Comparison of ENCODE assay signal across 25 cellular contexts in the genomic region with DNA sequence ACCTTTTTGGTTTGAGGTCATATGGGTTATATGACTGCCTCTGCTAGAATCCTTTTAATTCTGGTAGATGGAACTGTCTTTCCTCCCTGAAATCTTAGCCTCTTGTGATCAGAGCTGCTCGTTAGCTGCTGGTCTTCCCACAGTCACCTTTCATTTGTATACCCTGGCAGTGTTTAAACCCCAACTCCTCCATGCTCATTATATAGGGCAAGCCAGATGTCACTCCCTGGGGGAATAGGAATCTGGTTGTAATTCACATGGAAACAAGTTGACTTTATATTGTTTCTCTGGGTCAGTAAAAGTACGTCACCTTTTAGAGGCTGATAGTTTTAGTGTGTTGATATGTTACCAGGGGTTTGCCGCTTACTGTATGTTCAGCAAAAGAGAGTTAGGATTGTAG.
DNase-seq lines count a peak whose midpoint lies in the region; ATAC-seq and TF ChIP-seq lines count a peak whose summit lies in the region.
"Had no signal": no experiment of that assay in that cellular context is flagged by ENCODE, and none has a peak within 500 bp of the region (broad histone marks: within the 10 kb centered on the region; RNA-seq: fewer than 3 reads in every experiment).

No MANE protein-coding gene starts in this region.

- WGBS in psoas muscle, 3 donors, result 47 to 55% (median 52%) methylated on average over 3 of the region's 3 CpGs

- H3K36me3 ChIP-seq in breast epithelium (no peaks in the 10 kb centered on the region), psoas muscle (ENCODE audit: insufficient read depth in 1 of 2, low read depth in 1 of 2) (no peaks in the 10 kb centered on the region)
- H3K36me3 ChIP-seq: MG63 had no signal

- ATAC-seq in HG03457 (IDR thresholded peaks at IDR 0.05; ENCODE audit: unreplicated experiment) (no peak), psoas muscle (no peak)
- ATAC-seq: mucosa of descending colon, sciatic nerve had no signal

- in situ Hi-C loops in G401 (cut with HindIII; ENCODE audit: low sequenced_read_pairs), result no loop called here

- intact Hi-C loops in breast epithelium (cut with DNase I; ENCODE audit: low total_unique reads), result no loop called here
- intact Hi-C loops in MCF 10A (cut with micrococcal nuclease), result no loop called here
- intact Hi-C loops in psoas muscle (cut with DNase I), result no loop called here

- TF ChIP-seq POLR2A in breast epithelium (IDR thresholded peaks at IDR 0.05), result no peak

- DNase-seq in breast epithelium (ENCODE audit: low spot score in 2 of 2), result no peak
- DNase-seq in MCF 10A (ENCODE audit: unreplicated experiment), result no peak
- no peak for DNase-seq in chondrocyte (ENCODE audit: low spot score)
- DNase-seq in neural crest cell (ENCODE audit: low read depth, low spot score), result no peak
- no peak for DNase-seq in NCI-H446 treated with DMSO at 0.1 percent for 48 hours (lab: John Stamatoyannopoulos, UW)
- DNase-seq in psoas muscle, result no peak
- DNase-seq in G401 (ENCODE audit: low spot score), result no peak
- DNase-seq: activated CD4-positive, alpha-beta T cell treated with anti-CD3 and anti-CD28 coated beads for 48 hours; activated gamma-delta T cell; activated T-cell treated with anti-CD3 and anti-CD28 coated beads, Interleukin-2, amount 50 U/mL, for 1 hour; CD8-positive, alpha-beta memory T cell; cerebellar nuclear complex; H7; islet precursor cell; KBM-7; MG63; mucosa of descending colon; NCI-H1417; NCI-H2029 treated with DMSO at 0.1 percent for 48 hours; stimulated activated CD4-positive, alpha-beta T cell treated with anti-CD3 and anti-CD28 coated beads, Interleukin-4, amount 100 ng/mL, for 24 hours; stimulated activated naive CD4-positive, alpha-beta T cell treated with Interleukin-2 at 50 U/mL for 16 hours; testis had no signal

- TF ChIP-seq CTCF in breast epithelium (IDR thresholded peaks at IDR 0.05), result no peak
- no peak for TF ChIP-seq CTCF in MCF 10A (IDR thresholded peaks at IDR 0.05; ENCODE audit: unreplicated experiment)
- TF ChIP-seq CTCF in chondrocyte (IDR thresholded peaks at IDR 0.05), result no peak
- no peak for TF ChIP-seq CTCF in neural crest cell (conservative IDR thresholded peaks at IDR 0.05)
- TF ChIP-seq CTCF in psoas muscle (IDR thresholded peaks at IDR 0.05), result no peak

- no TSS peak for BruUV-seq in MCF 10A (replicated peaks; lab: Mats Ljungman, UMichigan)

- H3K27me3 ChIP-seq in breast epithelium (no peaks in the 10 kb centered on the region), psoas muscle (ENCODE audit: insufficient read depth in 3 of 3, low read length in 2 of 3) (no peaks in the 10 kb centered on the region)
- H3K27me3 ChIP-seq: MG63, testis had no signal

- H3K27ac Mint-ChIP-seq in MCF 10A (ENCODE audit: low read depth, unreplicated experiment), result no peak overlapping the region
- peak overlapping the region; percentile 57 for H3K27ac Mint-ChIP-seq in chondrocyte (ENCODE audit: unreplicated experiment)
- H3K27ac Mint-ChIP-seq in neural crest cell (ENCODE audit: unreplicated experiment), result peak overlapping the region; percentile 1
- H3K27ac Mint-ChIP-seq: T-helper 2 cell treated with Interferon-gamma antibody and Interleukin-4, amounts not matched to agents 5 μg/mL and 100 μg/mL, for 36 hours had no signal

- H3K4me3 Mint-ChIP-seq in MCF 10A (ENCODE audit: unreplicated experiment) (no peak overlapping the region), chondrocyte (ENCODE audit: unreplicated experiment) (no peak overlapping the region), neural crest cell (no peak overlapping the region)
- H3K4me3 Mint-ChIP-seq: CD8-positive, alpha-beta memory T cell; T-helper 2 cell treated with Interferon-gamma antibody and Interleukin-4, amounts not matched to agents 5 μg/mL and 100 μg/mL, for 36 hours had no signal

- no peaks in the 10 kb centered on the region for H3K4me1 Mint-ChIP-seq in MCF 10A (ENCODE audit: insufficient read depth, unreplicated experiment)
- H3K4me1 Mint-ChIP-seq in chondrocyte (ENCODE audit: low read depth), result peaks cover 26% of the 10 kb centered on the region
- H3K4me1 Mint-ChIP-seq in neural crest cell, result peaks cover 20% of the 10 kb centered on the region

- POLR2A ChIA-PET in MCF 10A (lab: Yijun Ruan, JAX), result interaction anchor here (1.5 kb wide), 1 partner anchor 8 kb away, joined by 3 read pairs; no protein-coding TSS in a partner anchor

- H3K4me3 ChIP-seq in breast epithelium (no peak overlapping the region), psoas muscle (no peak overlapping the region)
- H3K4me3 ChIP-seq: MG63, mucosa of descending colon, testis had no signal

- CTCF ChIA-PET in MCF 10A (lab: Yijun Ruan, JAX), result interaction anchor here (1.1 to 2.2 kb wide), 3 partner anchors 8 to 245 kb away, joined by 3 to 7 read pairs (median 3); no protein-coding TSS in a partner anchor

- H3K27me3 Mint-ChIP-seq in MCF 10A (ENCODE audit: insufficient read depth, unreplicated experiment), result no peaks in the 10 kb centered on the region
- H3K27me3 Mint-ChIP-seq in chondrocyte (ENCODE audit: low read depth), result no peaks in the 10 kb centered on the region
- H3K27me3 Mint-ChIP-seq in neural crest cell (ENCODE audit: low read depth), result no peaks in the 10 kb centered on the region
- H3K27me3 Mint-ChIP-seq: CD8-positive, alpha-beta memory T cell had no signal

- H3K27ac ChIP-seq in breast epithelium (peak overlapping the region; percentile 0 to 5), psoas muscle (no peak overlapping the region)
- H3K27ac ChIP-seq: testis had no signal

- H3K4me1 ChIP-seq in breast epithelium (no peaks in the 10 kb centered on the region), psoas muscle (no peaks in the 10 kb centered on the region)
- H3K4me1 ChIP-seq: testis had no signal

- H3K9me3 Mint-ChIP-seq in MCF 10A (ENCODE audit: unreplicated experiment) (no peaks in the 10 kb centered on the region), chondrocyte (ENCODE audit: low read depth) (no peaks in the 10 kb centered on the region), neural crest cell (no peaks in the 10 kb centered on the region)
- H3K9me3 Mint-ChIP-seq: T-helper 2 cell treated with Interferon-gamma antibody and Interleukin-4, amounts not matched to agents 5 μg/mL and 100 μg/mL, for 36 hours had no signal

- H3K36me3 Mint-ChIP-seq in MCF 10A (ENCODE audit: insufficient read depth, unreplicated experiment) (peaks cover 5% of the 10 kb centered on the region), chondrocyte (ENCODE audit: low read depth) (peaks cover 1% of the 10 kb centered on the region), neural crest cell (ENCODE audit: low read depth) (no peaks in the 10 kb centered on the region)

- H3K9me3 ChIP-seq in breast epithelium (no peaks in the 10 kb centered on the region), psoas muscle (no peaks in the 10 kb centered on the region)
- H3K9me3 ChIP-seq: MG63, mucosa of descending colon, testis had no signal
